Comparison of ENCODE assay signal across 17 cellular contexts in the genomic region with DNA sequence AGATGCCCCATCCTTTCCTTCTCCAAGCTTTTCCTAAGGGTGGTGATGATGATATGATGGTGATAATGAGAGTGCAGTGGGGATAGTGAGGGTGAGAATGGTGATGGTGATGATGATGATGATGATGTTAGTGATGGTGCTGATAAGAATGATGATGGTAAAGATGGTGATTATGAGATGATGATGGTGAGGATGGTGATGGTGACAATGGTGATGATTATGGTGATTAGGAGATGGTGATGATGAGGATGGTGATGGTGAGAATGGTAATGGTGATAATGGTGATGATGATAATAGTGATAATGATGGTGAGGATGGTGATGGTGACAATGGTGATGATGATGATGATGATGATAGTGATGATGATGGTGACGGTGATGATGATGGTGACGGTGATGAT. TPM values are rescaled to one million over a fixed set of nuclear protein-coding genes. Genes with fewer than 3 reads are reported as not detected.
DNase-seq lines count a peak whose midpoint lies in the region; ATAC-seq, FAIRE-seq and TF ChIP-seq lines count a peak whose summit lies in the region.
"Had no signal": no experiment of that assay in that cellular context is flagged by ENCODE, and none has a peak within 500 bp of the region (broad histone marks: within the 10 kb centered on the region; RNA-seq: fewer than 3 reads in every experiment).

No MANE protein-coding gene starts in this region.

- DNase-seq in D721Med (ENCODE audit: insufficient read length, low spot score) = no peak
- no peak for DNase-seq in HTR-8/SVneo (ENCODE audit: insufficient read length, low spot score)
- no peak for DNase-seq in bronchial epithelial cell (ENCODE audit: low read depth)
- peak; percentile 41 for DNase-seq in osteoblast (ENCODE audit: insufficient read length, low spot score, missing footprints)
- no peak for DNase-seq in NCI-H2196 (lab: John Stamatoyannopoulos, UW; ENCODE audit: unreplicated experiment)
- DNase-seq: 8988T; AML-193; Caco-2; CD8-positive, alpha-beta memory T cell; DMS53; GF-D8; GM23248; H7; Karpas-422 had no signal

- no peak for TF ChIP-seq POLR2A in GM18505 (IDR thresholded peaks at IDR 0.05; ENCODE audit: borderline replicate concordance, extremely low read depth, insufficient read depth, insufficient read length)

- H3K27me3 ChIP-seq in bronchial epithelial cell (ENCODE audit: control insufficient read depth, insufficient read depth, low read length) (peaks cover 1% of the 10 kb centered on the region), osteoblast (ENCODE audit: insufficient read depth, low read length) (peaks cover 13% of the 10 kb centered on the region)

- no peak overlapping the region for H3K27ac ChIP-seq in osteoblast (ENCODE audit: low read depth, low read length)
- H3K27ac ChIP-seq: BLaER1, GM23248 had no signal

- FAIRE-seq in D721Med (lab: Jason Lieb, UNC) = peak; percentile 90
- FAIRE-seq in HTR-8/SVneo (lab: Jason Lieb, UNC) = peak; percentile 98
- FAIRE-seq in bronchial epithelial cell (lab: Jason Lieb, UNC) = peak; percentile 99

- H3K9me3 ChIP-seq in osteoblast (ENCODE audit: low read depth, low read length) = no peaks in the 10 kb centered on the region
- H3K9me3 ChIP-seq: BLaER1, Caco-2 had no signal

- H3K36me3 ChIP-seq in bronchial epithelial cell (ENCODE audit: control insufficient read depth, insufficient read depth, low read length) (no peaks in the 10 kb centered on the region), osteoblast (ENCODE audit: insufficient read depth, low read length) (no peaks in the 10 kb centered on the region)
- H3K36me3 ChIP-seq: BLaER1 had no signal

- ATAC-seq in GM18517 (IDR thresholded peaks at IDR 0.05; ENCODE audit: unreplicated experiment) (no peak), GM18505 (IDR thresholded peaks at IDR 0.05; ENCODE audit: unreplicated experiment) (no peak)

- TF ChIP-seq CTCF in D721Med (IDR thresholded peaks at IDR 0.05; ENCODE audit: insufficient read depth, missing control alignments) (no peak), bronchial epithelial cell (IDR thresholded peaks at IDR 0.05; ENCODE audit: insufficient read depth, low read length, severe bottlenecking) (no peak), osteoblast (IDR thresholded peaks at IDR 0.05; ENCODE audit: extremely low read depth, low read depth, low read length) (no peak)

- no peak overlapping the region for H3K4me2 ChIP-seq in osteoblast (ENCODE audit: insufficient read depth, low read length)
- H3K4me2 ChIP-seq: BLaER1 had no signal

- H3K4me1 ChIP-seq in osteoblast (ENCODE audit: insufficient read depth, low read length) = peaks cover 5% of the 10 kb centered on the region
- H3K4me1 ChIP-seq: BLaER1, Caco-2 had no signal

- no peaks in the 10 kb centered on the region for H3K79me2 ChIP-seq in osteoblast (ENCODE audit: insufficient read depth, low read length)

- H4K20me1 ChIP-seq in osteoblast (ENCODE audit: insufficient read depth, low read length) = no peaks in the 10 kb centered on the region
- H4K20me1 ChIP-seq: BLaER1 had no signal

- no peak overlapping the region for H2AFZ ChIP-seq in osteoblast (ENCODE audit: low read length)
- H2AFZ ChIP-seq: GM23248 had no signal

- no peak overlapping the region for H3K4me3 ChIP-seq in bronchial epithelial cell (ENCODE audit: low read depth, low read length)
- H3K4me3 ChIP-seq in osteoblast (ENCODE audit: insufficient read depth, low read length) = no peak overlapping the region
- H3K4me3 ChIP-seq: BLaER1, GM23248 had no signal

RNA-seq across cellular contexts. Expression of a gene that starts 4.0 kb away (rescaled TPM):
- total RNA-seq in bronchial epithelial cell = under 0.01 TPM in 1 of 2 replicates, not detected in the other
- not detected in 2 replicates for total RNA-seq in osteoblast
- total RNA-seq: Caco-2; CD8-positive, alpha-beta memory T cell; GM23248 had no signal

RNA-seq across cellular contexts. Expression of a gene that starts 22.3 kb away (rescaled TPM):
- total RNA-seq in bronchial epithelial cell (2.9 and 4.2 TPM in 2 replicates), osteoblast (not detected in 2 replicates)
- total RNA-seq: Caco-2; CD8-positive, alpha-beta memory T cell; GM23248 had no signal

RNA-seq across cellular contexts. Expression of a gene that starts 36.7 kb away (rescaled TPM):
- total RNA-seq in bronchial epithelial cell (5.8 and 11.3 TPM in 2 replicates), osteoblast (3.5 and 6.5 TPM in 2 replicates)
- total RNA-seq: CD8-positive, alpha-beta memory T cell had no signal
